ENCODE assay signal across 26 cellular contexts in the genomic region with DNA sequence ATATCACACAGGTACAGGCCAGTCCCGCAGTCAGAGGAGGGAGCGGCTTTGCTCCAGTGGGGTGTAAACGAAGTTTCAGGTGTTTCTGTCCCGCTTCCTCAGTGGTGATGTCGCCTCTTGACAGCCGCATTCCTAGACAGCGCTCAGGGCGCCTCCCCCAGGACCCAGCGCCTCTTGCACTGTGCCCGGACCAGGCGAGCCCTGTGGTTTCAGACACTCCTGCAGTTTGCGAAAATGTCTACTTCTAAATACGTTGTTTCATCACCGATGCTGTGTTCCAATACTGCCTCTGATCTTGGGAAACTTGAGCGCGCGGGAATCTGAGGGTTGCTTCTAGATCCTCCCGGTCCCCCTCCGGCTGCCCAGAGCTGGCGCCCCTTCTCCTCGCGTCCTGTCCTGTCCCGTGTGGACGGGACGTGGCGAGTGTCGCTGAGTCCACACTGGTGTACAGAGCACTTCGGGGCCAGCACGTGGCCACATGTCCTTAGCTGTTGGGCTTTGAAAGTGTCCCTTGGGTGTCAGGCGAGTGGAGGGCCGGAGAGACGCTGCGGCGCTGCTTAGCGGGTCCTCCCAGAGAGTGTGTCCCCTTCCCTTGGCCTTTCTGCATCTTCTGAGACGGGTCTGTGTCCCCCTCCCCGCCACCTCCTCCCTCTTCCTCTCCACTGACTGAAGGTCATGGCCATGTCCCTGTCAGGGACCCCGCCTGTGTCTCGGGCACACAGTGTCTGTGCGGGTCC. TPM values are rescaled to one million over a fixed set of nuclear protein-coding genes. Genes with fewer than 3 reads are reported as not detected.
DNase-seq lines count a peak whose midpoint lies in the region; ATAC-seq and TF ChIP-seq lines count a peak whose summit lies in the region.
"Had no signal": no experiment of that assay in that cellular context is flagged by ENCODE, and none has a peak within 500 bp of the region (broad histone marks: within the 10 kb centered on the region; RNA-seq: fewer than 3 reads in every experiment).

No MANE protein-coding gene starts in this region.

- H3K36me3 ChIP-seq in CD8-positive, alpha-beta T cell (ENCODE audit: insufficient read depth, low read length): peaks cover 66% of the 10 kb centered on the region

- CTCF ChIA-PET in Calu3 (lab: Charles Lee): no interaction called here
- CTCF ChIA-PET in CD8-positive, alpha-beta T cell (lab: Charles Lee): interaction anchor here (2.6 kb wide), 1 partner anchor 10 kb away, joined by 7 read pairs; no protein-coding TSS in a partner anchor

- no peaks in the 10 kb centered on the region for H3K9me3 ChIP-seq in CD8-positive, alpha-beta T cell (ENCODE audit: low read length)
- H3K9me3 ChIP-seq: pancreas, testis had no signal

- no peak overlapping the region for H3K4me3 ChIP-seq in CD8-positive, alpha-beta T cell (ENCODE audit: low read depth, low read length)
- H3K4me3 ChIP-seq: cardiac muscle cell, pancreas, testis had no signal

- H3K4me3 Mint-ChIP-seq in Calu3 (ENCODE audit: low read depth, unreplicated experiment): no peak overlapping the region
- peak overlapping the region; percentile 8 for H3K4me3 Mint-ChIP-seq in endothelial cell (ENCODE audit: unreplicated experiment)
- no peak overlapping the region for H3K4me3 Mint-ChIP-seq in neural crest cell
- H3K4me3 Mint-ChIP-seq in CD8-positive, alpha-beta T cell: no peak overlapping the region
- H3K4me3 Mint-ChIP-seq: CD4-positive, CD25-positive, alpha-beta regulatory T cell; stimulated activated memory B cell treated with anti-CD40 and anti-IgM and Interleukin-4, amounts not matched to agents 10 μg/mL and 1 μg/mL and 100 μg/mL, for 72 hours; T-cell had no signal

- no peak for DNase-seq in Calu3
- DNase-seq in MV-4-11 (lab: John Stamatoyannopoulos, UW): peak; percentile 61
- no peak for DNase-seq in endothelial cell (ENCODE audit: low spot score)
- DNase-seq in neural crest cell (ENCODE audit: low read depth, low spot score): no peak
- no peak for DNase-seq in T-helper 2 cell
- no peak for DNase-seq in CD8-positive, alpha-beta T cell
- no peak for DNase-seq in NK-92 treated with Interleukin-12 subunit alpha and Interleukin-12 subunit beta, amount 100 ng/mL, for 24 hours (lab: John Stamatoyannopoulos, UW)
- DNase-seq in SW480 (ENCODE audit: low spot score): no peak
- DNase-seq: activated CD8-positive, alpha-beta memory T cell treated with anti-CD3 and anti-CD28 coated beads, Interleukin-2, amount 50 U/mL, for 4 hours; activated gamma-delta T cell; CD4-positive, CD25-positive, alpha-beta regulatory T cell; dermis blood vessel endothelial cell; DMS79 treated with DMSO at 0.1 percent for 48 hours; foreskin fibroblast; hippocampal formation; islet precursor cell; mammary epithelial cell; NCI-H1417 treated with DMSO at 0.1 percent for 48 hours; NCI-H2171; SHP77 treated with DMSO at 0.1 percent for 48 hours; T-cell; testis had no signal

- H3K27ac Mint-ChIP-seq in Calu3 (ENCODE audit: unreplicated experiment) (no peak overlapping the region), endothelial cell (ENCODE audit: unreplicated experiment) (no peak overlapping the region), neural crest cell (ENCODE audit: unreplicated experiment) (peak overlapping the region; percentile 24)
- no peak overlapping the region for H3K27ac Mint-ChIP-seq in CD8-positive, alpha-beta T cell
- H3K27ac Mint-ChIP-seq: stimulated activated memory B cell treated with anti-CD40 and anti-IgM and Interleukin-4, amounts not matched to agents 10 μg/mL and 1 μg/mL and 100 μg/mL, for 72 hours; T-cell had no signal

- no peaks in the 10 kb centered on the region for H3K9me3 Mint-ChIP-seq in Calu3 (ENCODE audit: low read depth, unreplicated experiment)
- no peaks in the 10 kb centered on the region for H3K9me3 Mint-ChIP-seq in endothelial cell (ENCODE audit: unreplicated experiment)
- H3K9me3 Mint-ChIP-seq in neural crest cell: no peaks in the 10 kb centered on the region
- no peaks in the 10 kb centered on the region for H3K9me3 Mint-ChIP-seq in CD8-positive, alpha-beta T cell
- H3K9me3 Mint-ChIP-seq: stimulated activated memory B cell treated with anti-CD40 and anti-IgM and Interleukin-4, amounts not matched to agents 10 μg/mL and 1 μg/mL and 100 μg/mL, for 72 hours; T-cell had no signal

- H3K27ac ChIP-seq in CD8-positive, alpha-beta T cell (ENCODE audit: low read depth, low read length): no peak overlapping the region
- H3K27ac ChIP-seq: cardiac muscle cell, pancreas had no signal

- intact Hi-C loops in Calu3 (cut with micrococcal nuclease; ENCODE audit: unreplicated experiment): no loop called here
- intact Hi-C loops in CD8-positive, alpha-beta T cell (cut with DNase I, micrococcal nuclease): no loop called here

- H3K27me3 ChIP-seq in CD8-positive, alpha-beta T cell (ENCODE audit: insufficient read depth, low read length): no peaks in the 10 kb centered on the region
- H3K27me3 ChIP-seq: cardiac muscle cell, pancreas, testis had no signal

- ATAC-seq in CD8-positive, alpha-beta T cell: no peak
- ATAC-seq: stimulated activated memory B cell treated with anti-CD40 and anti-IgM and Interleukin-4, amounts not matched to agents 10 μg/mL and 1 μg/mL and 100 μg/mL, for 72 hours; T-cell had no signal

- H3K36me3 Mint-ChIP-seq in Calu3 (ENCODE audit: insufficient read depth, unreplicated experiment) (peaks cover 54% of the 10 kb centered on the region), endothelial cell (ENCODE audit: low read depth, unreplicated experiment) (peaks cover 32% of the 10 kb centered on the region), neural crest cell (ENCODE audit: low read depth) (peaks cover 14% of the 10 kb centered on the region)
- H3K36me3 Mint-ChIP-seq in CD8-positive, alpha-beta T cell: peaks cover 71% of the 10 kb centered on the region

- POLR2A ChIA-PET in CD8-positive, alpha-beta T cell (lab: Charles Lee): interaction anchor here (0.6 kb wide), 2 partner anchors 122 to 233 kb away, joined by 3 read pairs; no protein-coding TSS in a partner anchor

- H3K4me1 Mint-ChIP-seq in Calu3 (ENCODE audit: low read depth, unreplicated experiment): no peaks in the 10 kb centered on the region
- H3K4me1 Mint-ChIP-seq in endothelial cell (ENCODE audit: unreplicated experiment): no peaks in the 10 kb centered on the region
- H3K4me1 Mint-ChIP-seq in neural crest cell: peaks cover 14% of the 10 kb centered on the region
- peaks cover 5% of the 10 kb centered on the region for H3K4me1 Mint-ChIP-seq in CD8-positive, alpha-beta T cell (ENCODE audit: low read depth)

- BruUV-seq in Calu3 (replicated peaks; lab: Mats Ljungman, UMichigan): TSS peak; percentile 7

- H3K4me1 ChIP-seq in CD8-positive, alpha-beta T cell (ENCODE audit: insufficient read depth, low read length): no peaks in the 10 kb centered on the region

- H3K27me3 Mint-ChIP-seq in Calu3 (ENCODE audit: unreplicated experiment): no peaks in the 10 kb centered on the region
- peaks cover 8% of the 10 kb centered on the region for H3K27me3 Mint-ChIP-seq in endothelial cell (ENCODE audit: unreplicated experiment)
- H3K27me3 Mint-ChIP-seq in neural crest cell (ENCODE audit: low read depth): no peaks in the 10 kb centered on the region
- no peaks in the 10 kb centered on the region for H3K27me3 Mint-ChIP-seq in CD8-positive, alpha-beta T cell (ENCODE audit: low read depth)
- H3K27me3 Mint-ChIP-seq: CD4-positive, CD25-positive, alpha-beta regulatory T cell; stimulated activated memory B cell treated with anti-CD40 and anti-IgM and Interleukin-4, amounts not matched to agents 10 μg/mL and 1 μg/mL and 100 μg/mL, for 72 hours; T-cell had no signal

- TF ChIP-seq CTCF in Calu3 (IDR thresholded peaks at IDR 0.05; ENCODE audit: unreplicated experiment) (no peak), endothelial cell (IDR thresholded peaks at IDR 0.05; ENCODE audit: unreplicated experiment) (no peak), neural crest cell (conservative IDR thresholded peaks at IDR 0.05) (no peak)
- no peak for TF ChIP-seq CTCF in CD8-positive, alpha-beta T cell (IDR thresholded peaks at IDR 0.05)

RNA-seq across cellular contexts. Expression of gene RPS15, which starts 14.6 kb away (rescaled TPM):
- total RNA-seq in Calu3 (2022) (628 and 642 TPM in 2 replicates), endothelial cell (ENCODE audit: unreplicated experiment) (1,175 TPM), neural crest cell (1,578 and 1,580 TPM in 2 replicates)
- total RNA-seq in CD8-positive, alpha-beta T cell: 1,000 to 10,000 TPM; 2,066 to 2,071 TPM

RNA-seq across cellular contexts. Expression of gene DAZAP1, which starts 16.2 kb away (rescaled TPM):
- total RNA-seq in Calu3 (2022): 148 and 151 TPM in 2 replicates
- 145 TPM for total RNA-seq in endothelial cell (ENCODE audit: unreplicated experiment)
- 146 and 157 TPM in 2 replicates for total RNA-seq in neural crest cell
- total RNA-seq in CD8-positive, alpha-beta T cell: 100 to 1,000 TPM; 140 to 144 TPM

RNA-seq across cellular contexts. Expression of gene GAMT, which starts 22.3 kb away (rescaled TPM):
- total RNA-seq in Calu3 (2022): 14.3 and 19.4 TPM in 2 replicates
- 18.1 TPM for total RNA-seq in endothelial cell (ENCODE audit: unreplicated experiment)
- 42.6 and 45.6 TPM in 2 replicates for total RNA-seq in neural crest cell
- total RNA-seq in CD8-positive, alpha-beta T cell: 10 to 100 TPM in 1 of 2 experiments, 1 to 10 TPM in 1; 9.5 to 11.4 TPM

RNA-seq across cellular contexts. Expression of gene APC2, which starts 26.3 kb away (rescaled TPM):
- 0.12 and 0.44 TPM in 2 replicates for total RNA-seq in Calu3 (2022)
- total RNA-seq in endothelial cell (ENCODE audit: unreplicated experiment): 1.9 TPM
- total RNA-seq in neural crest cell: 39.2 and 43.0 TPM in 2 replicates
- total RNA-seq in CD8-positive, alpha-beta T cell: under 1 TPM; 0.27 to 0.33 TPM
- total RNA-seq: epithelial cell of proximal tubule had no signal

RNA-seq across cellular contexts. Expression of gene NDUFS7, which starts 39.9 kb away (rescaled TPM):
- 60.3 and 67.9 TPM in 2 replicates for total RNA-seq in Calu3 (2022)
- total RNA-seq in endothelial cell (ENCODE audit: unreplicated experiment): 84.0 TPM
- total RNA-seq in neural crest cell: 89.7 and 90.6 TPM in 2 replicates
- 10 to 100 TPM; 38.6 to 41.1 TPM for total RNA-seq in CD8-positive, alpha-beta T cell
